In the genomic region with DNA sequence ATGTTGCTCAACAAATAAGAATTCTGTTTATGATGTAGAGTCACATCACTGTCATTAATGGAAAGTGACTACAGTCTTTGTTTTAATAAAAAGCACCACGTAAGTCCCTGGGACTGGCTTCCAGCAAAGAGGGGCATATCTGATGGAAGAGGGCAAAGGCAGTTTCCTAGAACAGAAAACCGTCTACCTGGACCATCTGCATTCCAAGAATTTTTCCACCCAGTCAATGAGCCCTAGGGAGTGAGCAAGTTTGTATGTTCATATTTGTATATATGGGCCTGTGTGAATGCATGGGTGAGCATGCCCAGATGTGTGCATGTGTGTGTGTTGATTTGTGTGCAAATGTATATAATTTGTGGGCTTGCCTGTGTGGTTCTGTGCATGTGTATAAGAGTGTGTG, we compare ENCODE assay signal across 16 cellular contexts.
DNase-seq lines count a peak whose midpoint lies in the region; ATAC-seq and TF ChIP-seq lines count a peak whose summit lies in the region.
"Had no signal": no experiment of that assay in that cellular context is flagged by ENCODE, and none has a peak within 500 bp of the region (broad histone marks: within the 10 kb centered on the region; RNA-seq: fewer than 3 reads in every experiment).

No MANE protein-coding gene starts in this region.

- peaks cover 21% of the 10 kb centered on the region for H3K4me1 Mint-ChIP-seq in nephron progenitor cell
- H3K4me1 Mint-ChIP-seq: CD4-positive, alpha-beta memory T cell had no signal

- H3K27me3 Mint-ChIP-seq in nephron progenitor cell (ENCODE audit: low read depth, poor library complexity), result peaks cover 22% of the 10 kb centered on the region
- H3K27me3 Mint-ChIP-seq: CD4-positive, alpha-beta memory T cell had no signal

- no peak for TF ChIP-seq CTCF in nephron progenitor cell (IDR thresholded peaks at IDR 0.05)
- TF ChIP-seq CTCF in coronary artery (IDR thresholded peaks at IDR 0.05), result no peak

- no peak for ATAC-seq in HG03095 (IDR thresholded peaks at IDR 0.05; ENCODE audit: unreplicated experiment)
- ATAC-seq: GM12878 had no signal

- no peak overlapping the region for H3K4me3 Mint-ChIP-seq in nephron progenitor cell
- H3K4me3 Mint-ChIP-seq: CD4-positive, alpha-beta memory T cell had no signal

- H3K36me3 Mint-ChIP-seq in nephron progenitor cell (ENCODE audit: low read depth), result no peaks in the 10 kb centered on the region
- H3K36me3 Mint-ChIP-seq: CD4-positive, alpha-beta memory T cell had no signal

- no peak overlapping the region for H3K27ac ChIP-seq in coronary artery

- peak overlapping the region; percentile 14 for H3K27ac Mint-ChIP-seq in nephron progenitor cell
- H3K27ac Mint-ChIP-seq: CD4-positive, alpha-beta memory T cell had no signal

- no peaks in the 10 kb centered on the region for H3K9me3 Mint-ChIP-seq in nephron progenitor cell
- H3K9me3 Mint-ChIP-seq: CD4-positive, alpha-beta memory T cell had no signal

- no peak for TF ChIP-seq RAD21 in Ishikawa (IDR thresholded peaks at IDR 0.05; ENCODE audit: low read depth)

- no peak overlapping the region for H3K4me3 ChIP-seq in coronary artery
- H3K4me3 ChIP-seq: GM12878 had no signal

- TF ChIP-seq EP300 in Ishikawa (IDR thresholded peaks at IDR 0.05; ENCODE audit: borderline replicate concordance), result no peak

- DNase-seq in ELF-1 (ENCODE audit: low read depth, low spot score), result peak; percentile 32
- no peak for DNase-seq in nephron progenitor cell
- no peak for DNase-seq in NCI-H1436 treated with DMSO at 0.1 percent for 48 hours (lab: John Stamatoyannopoulos, UW)
- no peak for DNase-seq in coronary artery (ENCODE audit: low spot score)
- DNase-seq: C1 segment of cervical spinal cord; CD4-positive, alpha-beta memory T cell; COR-L47; DMS153; DND-41; GDM1; GOT3; H7; HCEC 1CT had no signal

TF ChIP-seq in Ishikawa, 13 proteins besides CTCF, POLR2A, EP300 and RAD21:
- TF ChIP-seq YY1 (IDR thresholded peaks at IDR 0.05; ENCODE audit: low read depth) (no peak), TEAD4 (IDR thresholded peaks at IDR 0.05) (peak; percentile 82)
